ENCODE assay signal across 8 cellular contexts in genomic region chr15:73051402-73051810, GRCh38. TPM values are rescaled to one million over a fixed set of nuclear protein-coding genes. Genes with fewer than 3 reads are reported as not detected.
DNase-seq lines count a peak whose midpoint lies in the region; ATAC-seq and TF ChIP-seq lines count a peak whose summit lies in the region.

No MANE protein-coding gene starts in this region.

- POLR2A ChIA-PET in GM10248 (lab: Yijun Ruan, JAX), result no interaction called here

- H4K20me1 ChIP-seq in KMS-11 (ENCODE audit: insufficient read depth), result no peaks in the 10 kb centered on the region

- H3K4me1 ChIP-seq in KMS-11 (ENCODE audit: low read depth, poor library complexity, severe bottlenecking) (peaks cover 15% of the 10 kb centered on the region), subcutaneous abdominal adipose tissue (ENCODE audit: control insufficient read depth in 5 of 5, insufficient read depth in 5 of 5, low read length in 5 of 5) (peaks cover 0 to 21% (median 16%) of the 10 kb centered on the region in 5 donors)

- peak; percentile 45 for ATAC-seq in left colon

- peak overlapping the region; percentile 76 for H3K9ac ChIP-seq in KMS-11
- H3K9ac ChIP-seq in subcutaneous abdominal adipose tissue (ENCODE audit: low read length in 5 of 5), result peak overlapping the region in 4 of 5 donors; percentile 47 to 83 (median 66)

- TF ChIP-seq CTCF in GM12875 (IDR thresholded peaks at IDR 0.05; ENCODE audit: borderline replicate concordance, insufficient read depth, low read depth, low read length) (no peak), KMS-11 (conservative IDR thresholded peaks at IDR 0.05; ENCODE audit: low read depth, low read length) (no peak), GM10248 (IDR thresholded peaks at IDR 0.05; ENCODE audit: control extremely low read depth, extremely low read depth, low read depth, missing control alignments) (no peak)

- DNase-seq in T47D (ENCODE audit: low read depth in 1 of 2, low spot score in 1 of 2) (peak; percentile 4 to 31), left colon (peak; percentile 66 to 79), SKM-1 treated with dmso at 0.1 percent for 144 hours (lab: John Stamatoyannopoulos, UW; ENCODE audit: unreplicated experiment) (no peak), NCI-H2029 (lab: John Stamatoyannopoulos, UW) (no peak), GM10248 (ENCODE audit: extremely low spot score) (no peak)

- no peaks in the 10 kb centered on the region for H3K27me3 ChIP-seq in KMS-11 (ENCODE audit: insufficient read depth, low read depth)
- peaks cover 0 to 13% (median 2%) of the 10 kb centered on the region in 5 donors for H3K27me3 ChIP-seq in subcutaneous abdominal adipose tissue (ENCODE audit: control insufficient read depth in 5 of 5, insufficient read depth in 4 of 5, low read length in 5 of 5)

- in situ Hi-C loops in T47D (cut with HindIII; ENCODE audit: low pct_unique_long_range_greater_than_20kb, low sequenced_read_pairs), result no loop called here

- CTCF ChIA-PET in GM10248 (lab: Yijun Ruan, JAX), result interaction anchor here (1.4 kb wide), 1 partner anchor 9 kb away, joined by 4 read pairs; no protein-coding TSS in a partner anchor

- no peaks in the 10 kb centered on the region for H3K79me2 ChIP-seq in KMS-11 (ENCODE audit: insufficient read depth, low read depth)

- peak overlapping the region; percentile 86 for H3K4me2 ChIP-seq in KMS-11

- H3K36me3 ChIP-seq in KMS-11 (ENCODE audit: insufficient read depth) (no peaks in the 10 kb centered on the region), subcutaneous abdominal adipose tissue (ENCODE audit: control insufficient read depth in 5 of 5, insufficient read depth in 5 of 5, low read length in 5 of 5) (no peaks in the 10 kb centered on the region)

- intact Hi-C loops in left colon (cut with DNase I, micrococcal nuclease), result no loop called here

- H3K9me3 ChIP-seq in subcutaneous abdominal adipose tissue (ENCODE audit: control insufficient read depth in 5 of 5, low read length in 5 of 5), result no peaks in the 10 kb centered on the region

- H3K4me3 ChIP-seq in GM12875 (ENCODE audit: low read depth, low read length) (peak overlapping the region; percentile 58), KMS-11 (IDR thresholded peaks at IDR 0.05; ENCODE audit: insufficient read depth, low read depth, low read length) (no peak overlapping the region), subcutaneous abdominal adipose tissue (ENCODE audit: low read depth in 1 of 5, low read length in 5 of 5) (peak overlapping the region; percentile 72 to 87 (median 78))

- H2AFZ ChIP-seq in KMS-11 (ENCODE audit: low read depth), result peak overlapping the region; percentile 87

- H3K27ac ChIP-seq in KMS-11 (peak overlapping the region; percentile 73), subcutaneous abdominal adipose tissue (ENCODE audit: low read depth, low read length) (peak overlapping the region; percentile 63)

RNA-seq across cellular contexts. Expression of gene NEO1, which starts 0.9 kb away (rescaled TPM):
- 100 to 1,000 TPM; 129 to 202 TPM for total RNA-seq in left colon

Comparison
In these comparisons a context has a peak if more than half of its experiments do, and no peak if none do; other contexts are left out.
1. DNase-seq: peak in T47D (2 of 2) and left colon (2 of 2); none in SKM-1 treated with dmso at 0.1 percent for 144 hours (single experiment), NCI-H2029 (single experiment) and GM10248 (single experiment).